9 cellular contexts compared by ENCODE assay signal in the genomic region with DNA sequence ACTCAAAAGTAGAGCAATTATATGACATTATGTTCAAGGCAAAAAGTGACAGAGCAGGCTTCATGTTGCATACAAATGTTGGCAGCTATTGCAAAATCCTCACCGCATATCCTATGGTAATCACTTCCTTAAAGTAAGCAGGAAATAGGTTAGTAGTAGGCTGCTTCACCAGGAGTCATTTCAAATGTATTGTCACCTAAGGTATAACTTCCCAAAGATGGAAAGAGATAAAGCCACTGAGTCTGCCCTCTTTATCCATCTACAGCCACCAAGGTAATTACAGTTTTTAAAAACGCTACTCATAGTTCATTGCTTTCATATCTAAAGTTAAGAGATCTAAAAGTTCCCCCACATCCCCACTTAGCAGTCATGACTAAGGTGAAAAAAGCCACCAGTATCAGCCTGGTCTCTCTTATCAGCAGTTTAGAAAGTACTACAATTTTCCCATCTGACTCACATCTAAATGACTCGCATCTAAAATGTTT. TPM values are rescaled to one million over a fixed set of nuclear protein-coding genes. Genes with fewer than 3 reads are reported as not detected.
DNase-seq lines count a peak whose midpoint lies in the region; ATAC-seq and TF ChIP-seq lines count a peak whose summit lies in the region.
"Had no signal": no experiment of that assay in that cellular context is flagged by ENCODE, and none has a peak within 500 bp of the region (broad histone marks: within the 10 kb centered on the region; RNA-seq: fewer than 3 reads in every experiment).

No MANE protein-coding gene starts in this region.

- ATAC-seq in GM21576 (IDR thresholded peaks at IDR 0.05; ENCODE audit: unreplicated experiment) = peak; percentile 63
- ATAC-seq in IMR-90 (ENCODE audit: low read depth) = peak; percentile 81
- peak; percentile 84 for ATAC-seq in stimulated activated naive CD8-positive, alpha-beta T cell treated with anti-CD3 and anti-CD28 coated beads, Interleukin-15, Interleukin-2, amounts not matched to agents 100 U/mL and 50 U/mL, for 24 hours
- ATAC-seq in CD4-positive, alpha-beta T cell (ENCODE audit: poor library complexity) = no peak

- DNase-seq in EH (ENCODE audit: low read depth) (peak; percentile 63), IMR-90 (peak; percentile 85), amniotic epithelial cell (ENCODE audit: low read depth) (peak; percentile 92), Karpas-422 (no peak), occipital lobe (lab: John Stamatoyannopoulos, UW) (no peak)
- no peak for DNase-seq in stimulated activated naive CD8-positive, alpha-beta T cell treated with anti-CD3 and anti-CD28 coated beads, Interleukin-15, Interleukin-2, amounts not matched to agents 100 U/mL and 50 U/mL, for 24 hours
- DNase-seq in CD4-positive, alpha-beta T cell = no peak

- no peaks in the 10 kb centered on the region for H3K27me3 ChIP-seq in IMR-90 (ENCODE audit: control insufficient read depth, insufficient read depth, low read length)
- H3K27me3 ChIP-seq in CD4-positive, alpha-beta T cell (ENCODE audit: control insufficient read depth, insufficient read depth, low read length) = no peaks in the 10 kb centered on the region
- no peaks in the 10 kb centered on the region for H3K27me3 ChIP-seq in Karpas-422 (ENCODE audit: low read length)

- peaks cover 5% of the 10 kb centered on the region for H3K27me3 Mint-ChIP-seq in CD4-positive, alpha-beta T cell

- H4K8ac ChIP-seq in IMR-90 (ENCODE audit: low read depth in 2 of 2, low read length in 2 of 2) = peak overlapping the region; percentile 17 to 37; a peak in 3 of 4 replicates

- H3K9me2 ChIP-seq in Karpas-422 (replicated peaks; ENCODE audit: insufficient read depth, low read length) = no peaks in the 10 kb centered on the region

- H3K36me3 ChIP-seq in IMR-90 (ENCODE audit: control insufficient read depth, insufficient read depth, low read length) (peaks cover 2% of the 10 kb centered on the region; the same call in 1 of the 2 replicates), Karpas-422 (ENCODE audit: insufficient read depth, low read length) (no peaks in the 10 kb centered on the region)

- peak overlapping the region; percentile 34 for H3K14ac ChIP-seq in IMR-90 (replicated peaks; ENCODE audit: low read depth, low read length)

- H3K23ac ChIP-seq in IMR-90 (ENCODE audit: low read depth, low read length) = peak overlapping the region; percentile 25; the same call in 1 of the 2 replicates

- H3K27ac ChIP-seq in IMR-90 (ENCODE audit: insufficient read depth, low read length) = peak overlapping the region; percentile 83; the same call in 1 of the 2 replicates
- no peak overlapping the region for H3K27ac ChIP-seq in CD4-positive, alpha-beta T cell (ENCODE audit: low read depth, low read length)
- H3K27ac ChIP-seq in Karpas-422 (ENCODE audit: low read length) = no peak overlapping the region

- dilution Hi-C loops in IMR-90 (cut with HindIII; ENCODE audit: low sequenced_read_pairs, unreplicated experiment) = no loop called here

- H3K4me3 Mint-ChIP-seq in CD4-positive, alpha-beta T cell = no peak overlapping the region

- peak overlapping the region; percentile 78 for H2BK5ac ChIP-seq in IMR-90 (ENCODE audit: low read depth, low read length, poor library complexity, severe bottlenecking)

- peaks cover 7% of the 10 kb centered on the region for H3K9me1 ChIP-seq in IMR-90 (ENCODE audit: insufficient read depth, low read length)

- intact Hi-C loops in IMR-90 (cut with micrococcal nuclease) = no loop called here
- intact Hi-C loops in CD4-positive, alpha-beta T cell (cut with DNase I, micrococcal nuclease) = no loop called here

- WGBS in IMR-90 (ENCODE audit: extremely low coverage in 2 of 2, insufficient read length in 1 of 2), 2 experiments = no CpG with 5 or more reads among the region's 3 CpGs

- H3K9ac ChIP-seq in IMR-90 (ENCODE audit: low read depth, low read length) (no peak overlapping the region), Karpas-422 (ENCODE audit: low read length) (no peak overlapping the region)

- no peaks in the 10 kb centered on the region for H3K9me3 ChIP-seq in IMR-90 (ENCODE audit: control insufficient read depth, insufficient read depth, low read length)
- H3K9me3 ChIP-seq in CD4-positive, alpha-beta T cell (ENCODE audit: control insufficient read depth, low read length) = no peaks in the 10 kb centered on the region
- no peaks in the 10 kb centered on the region for H3K9me3 ChIP-seq in Karpas-422 (ENCODE audit: low read length)

- no peak for TF ChIP-seq CTCF in IMR-90 (conservative IDR thresholded peaks at IDR 0.05; ENCODE audit: low read depth, low read length)
- TF ChIP-seq CTCF in CD4-positive, alpha-beta T cell (IDR thresholded peaks at IDR 0.05) = no peak

- H2BK120ac ChIP-seq in IMR-90 (ENCODE audit: low read depth, low read length) = peak overlapping the region; percentile 74

- no peaks in the 10 kb centered on the region for H3K4me1 Mint-ChIP-seq in CD4-positive, alpha-beta T cell (ENCODE audit: low read depth)

- H4K20me1 ChIP-seq in IMR-90 (ENCODE audit: insufficient read depth, low read length) = no peaks in the 10 kb centered on the region
- H4K20me1 ChIP-seq in Karpas-422 (ENCODE audit: insufficient read depth, low read depth, low read length) = no peaks in the 10 kb centered on the region

- no peak overlapping the region; the same call in 1 of the 2 replicates for H4K5ac ChIP-seq in IMR-90 (ENCODE audit: low read depth, low read length)

- in situ Hi-C loops in IMR-90 (cut with MboI; ENCODE audit: low sequenced_read_pairs) = no loop called here

- H3K4me3 ChIP-seq in IMR-90 (ENCODE audit: insufficient read depth, low read depth, low read length) (no peak overlapping the region; the same call in 1 of the 2 replicates), Karpas-422 (ENCODE audit: low read length) (no peak overlapping the region)

- no peak overlapping the region for H4K91ac ChIP-seq in IMR-90 (ENCODE audit: insufficient read depth, low read depth, low read length)

- BruUV-seq in IMR-90 (replicated peaks; lab: Mats Ljungman, UMichigan) = no TSS peak

- peak overlapping the region; percentile 75 for H3K18ac ChIP-seq in IMR-90 (ENCODE audit: low read depth, low read length)

- POLR2A ChIA-PET in IMR-90 (lab: Charles Lee; ENCODE audit: unreplicated experiment) = no interaction called here
- POLR2A ChIA-PET in CD4-positive, alpha-beta T cell (lab: Charles Lee) = no interaction called here

- peak overlapping the region; percentile 68; the same call in 2 of the 3 replicates for H2BK15ac ChIP-seq in IMR-90 (ENCODE audit: low read depth, low read length)

- 0 out of 2 replicates have a peak overlapping the region, but pooled peaks have one; percentile 59 for H2AK5ac ChIP-seq in IMR-90 (ENCODE audit: low read depth, low read length)

- H3K9me3 Mint-ChIP-seq in CD4-positive, alpha-beta T cell = no peaks in the 10 kb centered on the region

- no peak overlapping the region for H2AK9ac ChIP-seq in IMR-90 (replicated peaks; ENCODE audit: low read depth, low read length, poor library complexity)

- no peaks in the 10 kb centered on the region for H3K79me1 ChIP-seq in IMR-90 (ENCODE audit: low read depth in 1 of 2, low read length in 2 of 2)

- H3K4me1 ChIP-seq in IMR-90 (ENCODE audit: control insufficient read depth, insufficient read depth, low read length) (peaks cover 16% of the 10 kb centered on the region), Karpas-422 (ENCODE audit: low read length) (peaks cover 8% of the 10 kb centered on the region)

- H3K4ac ChIP-seq in IMR-90 (ENCODE audit: low read depth, low read length) = peak overlapping the region; percentile 22

- TF ChIP-seq RAD21 in IMR-90 (IDR thresholded peaks at IDR 0.05; ENCODE audit: low read length) = no peak

- no peak for TF ChIP-seq POLR2A in IMR-90 (IDR thresholded peaks at IDR 0.05; ENCODE audit: low read depth, low read length)

- 0 out of 2 replicates have a peak overlapping the region, but pooled peaks have one; percentile 29 for H3K56ac ChIP-seq in IMR-90 (ENCODE audit: extremely low read depth, insufficient read depth, low read length)

- no peak overlapping the region for H2AFZ ChIP-seq in IMR-90 (replicated peaks; ENCODE audit: low read length, poor library complexity)
- H2AFZ ChIP-seq in Karpas-422 (ENCODE audit: low read length) = no peak overlapping the region

- H3K27ac Mint-ChIP-seq in CD4-positive, alpha-beta T cell = no peak overlapping the region

- H3K4me2 ChIP-seq in IMR-90 (ENCODE audit: low read depth, low read length) = peak overlapping the region; percentile 73
- H3K4me2 ChIP-seq in Karpas-422 (ENCODE audit: low read depth, low read length, poor library complexity, severe bottlenecking) = no peak overlapping the region

- peak overlapping the region; percentile 66 for H2BK20ac ChIP-seq in IMR-90 (ENCODE audit: low read depth, low read length)

- no peaks in the 10 kb centered on the region for H3K36me3 Mint-ChIP-seq in CD4-positive, alpha-beta T cell (ENCODE audit: low read depth)

- CTCF ChIA-PET in IMR-90 (lab: Yijun Ruan, JAX) = no interaction called here
- CTCF ChIA-PET in CD4-positive, alpha-beta T cell (lab: Charles Lee) = no interaction called here

- H3K79me2 ChIP-seq in Karpas-422 (ENCODE audit: low read length) = no peaks in the 10 kb centered on the region

TF ChIP-seq in IMR-90, 13 proteins besides CTCF, POLR2A, EP300 and RAD21:
- TF ChIP-seq FOS (IDR thresholded peaks at IDR 0.05; ENCODE audit: low read depth, low read length) = no peak
- TF ChIP-seq NFE2L2 (IDR thresholded peaks at IDR 0.05; ENCODE audit: low read depth, low read length) = peak; percentile 76
- peak; percentile 53; the same call in 1 of the 2 replicates for TF ChIP-seq MAFK (IDR thresholded peaks at IDR 0.05; ENCODE audit: low read depth, low read length)
- peak; percentile 95 for TF ChIP-seq CEBPB (IDR thresholded peaks at IDR 0.05; ENCODE audit: low read depth, low read length)

RNA-seq across cellular contexts. Expression of a gene that starts 31.6 kb away (rescaled TPM):
- not detected in 2 replicates for total RNA-seq in IMR-90 (2012; rRNA removed)
- polyA plus RNA-seq in IMR-90 (2012; rRNA removed) = not detected in 2 replicates
- not detected in 2 replicates for polyA plus RNA-seq in IMR-90 (2012; cell fraction: cytosol; rRNA removed)
- polyA plus RNA-seq in IMR-90 (2012; cell fraction: nucleus; rRNA removed; ENCODE audit: low replicate concordance) = not detected in 2 replicates
- not detected for total RNA-seq in CD4-positive, alpha-beta T cell
- total RNA-seq in Karpas-422 (2014; rRNA removed; shearing (Covaris generic); ENCODE audit: low replicate concordance) = not detected in 2 replicates
- total RNA-seq in occipital lobe = not detected
- total RNA-seq: temporal lobe had no signal

Comparison
In these comparisons a context has a peak if more than half of its experiments do, and no peak if none do; other contexts are left out.
1. DNase-seq: peak in EH (single experiment), IMR-90 (single experiment) and amniotic epithelial cell (single experiment); none in stimulated activated naive CD8-positive, alpha-beta T cell treated with anti-CD3 and anti-CD28 coated beads, Interleukin-15, Interleukin-2, amounts not matched to agents 100 U/mL and 50 U/mL, for 24 hours (single experiment), CD4-positive, alpha-beta T cell (0 of 10), Karpas-422 (single experiment) and occipital lobe (single experiment).